ENCODE assay signal across 27 cellular contexts in genomic region chr17:76468634-76469010, GRCh38. TPM values are rescaled to one million over a fixed set of nuclear protein-coding genes. Genes with fewer than 3 reads are reported as not detected.
"Had no signal": no experiment of that assay in that cellular context is flagged by ENCODE, and none has a peak within 500 bp of the region (broad histone marks: within the 10 kb centered on the region; RNA-seq: fewer than 3 reads in every experiment).

No MANE protein-coding gene starts in this region.

- H3K27me3 ChIP-seq: ascending aorta, body of pancreas had no signal

- ATAC-seq: activated CD4-positive, CD25-positive, alpha-beta regulatory T cell treated with anti-CD3 and anti-CD28 coated beads, Interleukin-2, amount 50 U/mL, for 24 hours; activated CD8-positive, alpha-beta T cell treated with anti-CD3 and anti-CD28 coated beads, Interleukin-2, amount 10 ng/mL, durations not matched to agents 7 days and 5 days; activated naive CD4-positive, alpha-beta T cell treated with anti-CD3 and anti-CD28 coated beads, Interleukin-2, amount 50 U/mL, for 72 hours; activated naive CD8-positive, alpha-beta T cell treated with anti-CD3 and anti-CD28 coated beads, Interleukin-2, amount 50 U/mL, for 24 hours; body of pancreas; PC-3 had no signal

- H3K4me3 ChIP-seq: ascending aorta, body of pancreas, SK-N-MC had no signal

- H3K27ac Mint-ChIP-seq: activated CD8-positive, alpha-beta T cell treated with anti-CD3 and anti-CD28 coated beads, Interleukin-2, amount 10 ng/mL, durations not matched to agents 7 days and 5 days; activated naive CD4-positive, alpha-beta T cell treated with anti-CD3 and anti-CD28 coated beads, Interleukin-2, amount 50 U/mL, for 72 hours; activated naive CD8-positive, alpha-beta T cell treated with anti-CD3 and anti-CD28 coated beads, Interleukin-2, amount 50 U/mL, for 24 hours; activated T-cell treated with anti-CD3 and anti-CD28 coated beads, Interleukin-2, amount 50 U/mL, for 24 hours; activated T-helper 1 cell treated with anti-CD3 and anti-CD28 coated beads, Interleukin-12 subunit alpha, Interleukin-12 subunit beta, Interleukin-2, Interleukin-4 antibody, amounts not matched to agents 30 ng/mL and 10 ng/mL and 1 ng/mL, durations not matched to agents 14 hours and 24 hours and 36 hours had no signal

- H3K27me3 Mint-ChIP-seq: activated naive CD8-positive, alpha-beta T cell treated with anti-CD3 and anti-CD28 coated beads, Interleukin-2, amount 50 U/mL, for 24 hours; activated T-cell treated with anti-CD3 and anti-CD28 coated beads, Interleukin-2, amount 50 U/mL, for 24 hours had no signal

- H3K9me3 Mint-ChIP-seq: activated naive CD4-positive, alpha-beta T cell treated with anti-CD3 and anti-CD28 coated beads, Interleukin-2, amount 50 U/mL, for 72 hours; activated naive CD8-positive, alpha-beta T cell treated with anti-CD3 and anti-CD28 coated beads, Interleukin-2, amount 50 U/mL, for 24 hours; activated T-cell treated with anti-CD3 and anti-CD28 coated beads, Interleukin-2, amount 50 U/mL, for 24 hours; activated T-helper 1 cell treated with anti-CD3 and anti-CD28 coated beads, Interleukin-12 subunit alpha, Interleukin-12 subunit beta, Interleukin-2, Interleukin-4 antibody, amounts not matched to agents 30 ng/mL and 10 ng/mL and 1 ng/mL, durations not matched to agents 14 hours and 24 hours and 36 hours had no signal

- H3K4me3 Mint-ChIP-seq: activated CD8-positive, alpha-beta T cell treated with anti-CD3 and anti-CD28 coated beads, Interleukin-2, amount 10 ng/mL, durations not matched to agents 7 days and 5 days; activated naive CD8-positive, alpha-beta T cell treated with anti-CD3 and anti-CD28 coated beads, Interleukin-2, amount 50 U/mL, for 24 hours; activated T-cell treated with anti-CD3 and anti-CD28 coated beads, Interleukin-2, amount 50 U/mL, for 24 hours; activated T-helper 1 cell treated with anti-CD3 and anti-CD28 coated beads, Interleukin-12 subunit alpha, Interleukin-12 subunit beta, Interleukin-2, Interleukin-4 antibody, amounts not matched to agents 30 ng/mL and 10 ng/mL and 1 ng/mL, durations not matched to agents 14 hours and 24 hours and 36 hours had no signal

- DNase-seq: activated CD4-positive, alpha-beta T cell treated with anti-CD3 and anti-CD28 coated beads for 48 hours; activated CD4-positive, alpha-beta T cell treated with anti-CD3 and anti-CD28 coated beads, Interleukin-2, amount 50 U/mL, for 4 hours; activated CD8-positive, alpha-beta memory T cell treated with anti-CD3 and anti-CD28 coated beads, Interleukin-2, amount 50 U/mL, for 48 hours; activated CD8-positive, alpha-beta T cell treated with anti-CD3 and anti-CD28 coated beads, Interleukin-2, amount 10 ng/mL, durations not matched to agents 7 days and 5 days; activated effector memory CD4-positive, alpha-beta T cell treated with anti-CD3 and anti-CD28 coated beads, Interleukin-2, amount 50 U/mL, for 16 hours; activated naive CD4-positive, alpha-beta T cell treated with Interleukin-2 at 50 U/mL for 16 hours; activated naive CD8-positive, alpha-beta T cell treated with anti-CD3 and anti-CD28 coated beads, Interleukin-2, amount 50 U/mL, for 24 hours; activated T-cell treated with anti-CD3 and anti-CD28 coated beads, Interleukin-2, amount 50 U/mL, for 24 hours; amniotic stem cell; body of pancreas; MM.1S; NCI-H1105; NCI-H1436; NCI-H1694 treated with DMSO at 0.1 percent for 48 hours; NCI-H2029 treated with DMSO at 0.1 percent for 48 hours; NCI-H446; PC-3; SIG-M5; T-helper 1 cell had no signal

- H3K9me3 ChIP-seq: ascending aorta, body of pancreas had no signal

- H3K27ac ChIP-seq: ascending aorta, body of pancreas, SK-N-MC, VCaP had no signal

RNA-seq across cellular contexts. Expression of gene AANAT, which starts 1.2 kb away (rescaled TPM):
- total RNA-seq: activated CD8-positive, alpha-beta T cell treated with anti-CD3 and anti-CD28 coated beads, Interleukin-2, amount 10 ng/mL, durations not matched to agents 7 days and 5 days; activated naive CD4-positive, alpha-beta T cell treated with anti-CD3 and anti-CD28 coated beads, Interleukin-2, amount 50 U/mL, for 72 hours; activated T-helper 1 cell treated with anti-CD3 and anti-CD28 coated beads, Interleukin-12 subunit alpha, Interleukin-12 subunit beta, Interleukin-2, Interleukin-4 antibody, amounts not matched to agents 30 ng/mL and 10 ng/mL and 1 ng/mL, durations not matched to agents 14 hours and 24 hours and 36 hours; ascending aorta; body of pancreas; bronchial epithelial cell; PC-3; T-helper 2 cell treated with Interferon-gamma antibody and Interleukin-4, amounts not matched to agents 100 ng/mL and 5 ng/mL, for 36 hours had no signal
